Comparison of ENCODE assay signal across 32 cellular contexts in genomic region chr2:14297906-14298305, GRCh38.
"Had no signal": no experiment of that assay in that cellular context is flagged by ENCODE, and none has a peak within 500 bp of the region (broad histone marks: within the 10 kb centered on the region; RNA-seq: fewer than 3 reads in every experiment).

No MANE protein-coding gene starts in this region.

- H3K9me3 Mint-ChIP-seq: activated naive CD4-positive, alpha-beta T cell treated with anti-CD3 and anti-CD28 coated beads, Interleukin-2, amount 50 U/mL, for 24 hours had no signal

- H3K4me1 ChIP-seq: ascending aorta, SJCRH30 had no signal

- H3K4me1 Mint-ChIP-seq: activated CD4-positive, alpha-beta T cell treated with anti-CD3 and anti-CD28 coated beads, Interleukin-2, amount 10 ng/mL, durations not matched to agents 24 days and 14 days; activated naive CD4-positive, alpha-beta T cell treated with anti-CD3 and anti-CD28 coated beads, Interleukin-2, amount 50 U/mL, for 24 hours; activated naive CD8-positive, alpha-beta T cell treated with anti-CD3 and anti-CD28 coated beads, Interleukin-2, amount 10 ng/mL, durations not matched to agents 7 days and 5 days; central memory CD8-positive, alpha-beta T cell had no signal

- H3K27me3 ChIP-seq: ascending aorta, cardiac muscle cell, SJCRH30 had no signal

- H3K27ac ChIP-seq: ascending aorta, cardiac muscle cell, KMS-11, SJCRH30, SK-N-MC, WERI-Rb-1 had no signal

- H3K27ac Mint-ChIP-seq: activated CD4-positive, alpha-beta T cell treated with anti-CD3 and anti-CD28 coated beads, Interleukin-2, amount 10 ng/mL, durations not matched to agents 24 days and 14 days; activated CD8-positive, alpha-beta T cell treated with anti-CD3 and anti-CD28 coated beads for 36 hours; activated naive CD4-positive, alpha-beta T cell treated with anti-CD3 and anti-CD28 coated beads, Interleukin-2, amount 50 U/mL, for 24 hours; activated naive CD8-positive, alpha-beta T cell treated with anti-CD3 and anti-CD28 coated beads, Interleukin-2, amount 10 ng/mL, durations not matched to agents 7 days and 5 days; activated T-helper 2 cell treated with anti-CD3 and anti-CD28 coated beads, Interferon-gamma antibody, Interleukin-2, Interleukin-4, amounts not matched to agents 10 μg/mL and 5 μg/mL and 100 μg/mL, durations not matched to agents 14 hours and 24 hours and 36 hours; brain had no signal

- H3K9me3 ChIP-seq: ascending aorta, SJCRH30 had no signal

- H3K4me2 ChIP-seq: KMS-11 had no signal

- DNase-seq: activated CD4-positive, alpha-beta T cell treated with anti-CD3 and anti-CD28 coated beads for 1 hour; activated CD4-positive, alpha-beta T cell treated with anti-CD3 and anti-CD28 coated beads, Interleukin-2, amount 10 ng/mL, durations not matched to agents 24 days and 14 days; activated CD4-positive, alpha-beta T cell treated with anti-CD3 and anti-CD28 coated beads, Interleukin-2, amount 50 U/mL, for 4 hours; activated CD4-positive, CD25-positive, alpha-beta regulatory T cell; activated CD8-positive, alpha-beta T cell treated with anti-CD3 and anti-CD28 coated beads for 36 hours; activated gamma-delta T cell; activated naive CD4-positive, alpha-beta T cell treated with Interleukin-2 at 50 U/mL for 16 hours; activated naive CD8-positive, alpha-beta T cell treated with anti-CD3 and anti-CD28 coated beads, Interleukin-2, amount 10 ng/mL, durations not matched to agents 7 days and 5 days; activated T-cell treated with anti-CD3 and anti-CD28 coated beads, Interleukin-2, amount 50 U/mL, for 1 hour; amygdala; MM.1S; NCI-H1092; NCI-H1436 treated with DMSO at 0.1 percent for 48 hours; NCI-H1694 treated with DMSO at 0.1 percent for 48 hours; NCI-H2029; NCI-H2107; NCI-H2171; NCI-H526; NCI-H748 treated with DMSO at 0.1 percent for 48 hours; NK-92 treated with Interleukin-12 subunit alpha and Interleukin-12 subunit beta, amount 100 ng/mL, for 24 hours; SHP77; SJCRH30; T1000; WERI-Rb-1 had no signal

- H3K27me3 Mint-ChIP-seq: activated CD4-positive, alpha-beta T cell treated with anti-CD3 and anti-CD28 coated beads, Interleukin-2, amount 10 ng/mL, durations not matched to agents 24 days and 14 days; activated CD8-positive, alpha-beta T cell treated with anti-CD3 and anti-CD28 coated beads for 36 hours; activated naive CD4-positive, alpha-beta T cell treated with anti-CD3 and anti-CD28 coated beads, Interleukin-2, amount 50 U/mL, for 24 hours; activated naive CD8-positive, alpha-beta T cell treated with anti-CD3 and anti-CD28 coated beads, Interleukin-2, amount 10 ng/mL, durations not matched to agents 7 days and 5 days; central memory CD8-positive, alpha-beta T cell had no signal

- H3K36me3 Mint-ChIP-seq: activated naive CD4-positive, alpha-beta T cell treated with anti-CD3 and anti-CD28 coated beads, Interleukin-2, amount 50 U/mL, for 24 hours; activated naive CD8-positive, alpha-beta T cell treated with anti-CD3 and anti-CD28 coated beads, Interleukin-2, amount 10 ng/mL, durations not matched to agents 7 days and 5 days; brain had no signal

- H3K4me3 Mint-ChIP-seq: activated CD4-positive, alpha-beta T cell treated with anti-CD3 and anti-CD28 coated beads, Interleukin-2, amount 10 ng/mL, durations not matched to agents 24 days and 14 days; activated CD8-positive, alpha-beta T cell treated with anti-CD3 and anti-CD28 coated beads for 36 hours; activated naive CD4-positive, alpha-beta T cell treated with anti-CD3 and anti-CD28 coated beads, Interleukin-2, amount 50 U/mL, for 24 hours; activated naive CD8-positive, alpha-beta T cell treated with anti-CD3 and anti-CD28 coated beads, Interleukin-2, amount 10 ng/mL, durations not matched to agents 7 days and 5 days; brain; central memory CD8-positive, alpha-beta T cell had no signal

- ATAC-seq: activated CD8-positive, alpha-beta T cell treated with anti-CD3 and anti-CD28 coated beads for 36 hours had no signal

- H3K36me3 ChIP-seq: ascending aorta, cardiac muscle cell, SJCRH30, WERI-Rb-1 had no signal

- H3K4me3 ChIP-seq: ascending aorta, cardiac muscle cell, SJCRH30, SK-N-MC had no signal
